In the genomic region with DNA sequence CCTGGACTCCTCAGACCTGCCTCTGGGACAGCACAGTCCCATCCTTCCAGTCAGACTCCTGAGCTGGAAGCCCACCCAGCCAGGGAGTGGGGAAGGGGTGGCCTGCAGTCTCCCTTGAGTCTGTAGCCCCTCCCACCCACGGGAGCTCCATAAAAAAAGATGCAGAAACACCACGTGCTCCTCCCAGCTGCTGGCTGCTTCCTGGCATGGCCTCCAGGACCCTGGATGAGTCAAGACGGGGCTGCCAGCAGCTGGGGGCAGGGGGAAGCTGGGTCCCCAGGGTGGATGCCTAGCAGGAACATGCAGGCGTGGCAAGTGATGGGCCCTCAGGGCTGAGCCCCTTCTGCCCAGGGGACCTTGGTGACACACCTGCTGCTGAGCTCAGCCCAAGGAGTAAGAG, we compare ENCODE assay signal across 8 cellular contexts.
DNase-seq lines count a peak whose midpoint lies in the region; TF ChIP-seq lines count a peak whose summit lies in the region.
"Not testable (repeated sequence)": the region's sequence is repeated elsewhere in the genome, so short reads cannot be mapped to it uniquely, and the experiment has no call there.

No MANE protein-coding gene starts in this region.

- H3K14ac ChIP-seq in mesenchymal stem cell (ENCODE audit: low read length in 2 of 2) = not testable (repeated sequence)

- H3K9me3 ChIP-seq in BLaER1 treated with 17β-estradiol and CSF1 and Interleukin-3, amounts not matched to agents 10 nM and 100 nM (replicated peaks in 1 of 11); MG63; SJCRH30 (replicated peaks); mesenchymal stem cell (ENCODE audit: control insufficient read depth, low read length): not testable (repeated sequence)

- H3K27ac ChIP-seq in BLaER1 treated with 17β-estradiol and CSF1 and Interleukin-3, amounts not matched to agents 10 nM and 100 nM = peak overlapping the region in 6 of 11 experiments; percentile 19 to 68 (median 46); a peak in 7 of 22 replicates
- not testable (repeated sequence) for H3K27ac ChIP-seq in SJCRH30; mesenchymal stem cell (ENCODE audit: low read length, poor library complexity, severe bottlenecking)

- not testable (repeated sequence) for H3K27me3 Mint-ChIP-seq in type B pancreatic cell

- H3K27ac Mint-ChIP-seq in type B pancreatic cell = not testable (repeated sequence)

- H2BK5ac ChIP-seq in mesenchymal stem cell (ENCODE audit: low read depth, low read length, poor library complexity, severe bottlenecking) = not testable (repeated sequence)

- not testable (repeated sequence) for H3K27me3 ChIP-seq in BLaER1 treated with 17β-estradiol and CSF1 and Interleukin-3, amounts not matched to agents 10 nM and 100 nM; MG63; SJCRH30; mesenchymal stem cell (ENCODE audit: control insufficient read depth in 1 of 2, insufficient read depth in 1 of 2, low read length in 2 of 2)

- peak overlapping the region in 1 of 11 experiments; percentile 14; a peak in 2 of 22 replicates for H3K9ac ChIP-seq in BLaER1 treated with 17β-estradiol and CSF1 and Interleukin-3, amounts not matched to agents 10 nM and 100 nM
- H3K9ac ChIP-seq in mesenchymal stem cell (ENCODE audit: low read length) = not testable (repeated sequence)

- not testable (repeated sequence) for H3K4me3 ChIP-seq in BLaER1 treated with 17β-estradiol and CSF1 and Interleukin-3, amounts not matched to agents 10 nM and 100 nM; MG63; SJCRH30; fibroblast of the aortic adventitia (ENCODE audit: low read depth, low read length); mesenchymal stem cell (ENCODE audit: insufficient read depth in 1 of 2, low read depth in 1 of 2, low read length in 2 of 2)

- H3K4ac ChIP-seq in mesenchymal stem cell (ENCODE audit: low read depth in 1 of 2, low read length in 2 of 2) = not testable (repeated sequence)

- peak overlapping the region in 10 of 11 experiments; percentile 29 to 71 (median 62); a peak in 18 of 22 replicates for H3K4me2 ChIP-seq in BLaER1 treated with 17β-estradiol and CSF1 and Interleukin-3, amounts not matched to agents 10 nM and 100 nM
- H3K4me2 ChIP-seq in mesenchymal stem cell (ENCODE audit: low read length, poor library complexity, severe bottlenecking) = not testable (repeated sequence)

- DNase-seq in H4 (ENCODE audit: low spot score) (peak; percentile 29), MG63 (peak; percentile 87), SJCRH30 (peak; percentile 45), dermis blood vessel endothelial cell (peak; percentile 55), fibroblast of the aortic adventitia (ENCODE audit: low read depth) (peak; percentile 8), mesenchymal stem cell (peak; percentile 37), type B pancreatic cell (ENCODE audit: extremely low spot score, unreplicated experiment) (peak; percentile 47)

- H4K8ac ChIP-seq in mesenchymal stem cell (ENCODE audit: low read length) = not testable (repeated sequence)

- not testable (repeated sequence) for H2BK120ac ChIP-seq in mesenchymal stem cell (ENCODE audit: low read depth, low read length)

- peaks cover 11% of the 10 kb centered on the region for H3K4me1 Mint-ChIP-seq in type B pancreatic cell (ENCODE audit: unreplicated experiment)

- not testable (repeated sequence) for H2AK5ac ChIP-seq in mesenchymal stem cell (ENCODE audit: low read length, severe bottlenecking)

- not testable (repeated sequence) for H3K23ac ChIP-seq in mesenchymal stem cell (ENCODE audit: low read length in 2 of 2)

- not testable (repeated sequence) for H2BK15ac ChIP-seq in mesenchymal stem cell (ENCODE audit: low read depth, poor library complexity, severe bottlenecking)

- not testable (repeated sequence) for H3K36me3 ChIP-seq in BLaER1 treated with 17β-estradiol and CSF1 and Interleukin-3, amounts not matched to agents 10 nM and 100 nM; MG63; SJCRH30; mesenchymal stem cell (ENCODE audit: control insufficient read depth in 1 of 2, insufficient read depth in 2 of 2, low read depth in 1 of 2, low read length in 2 of 2)

- 31% methylated on average over 4 of the region's 4 CpGs for WGBS in mesenchymal stem cell

- H4K91ac ChIP-seq in mesenchymal stem cell (ENCODE audit: low read length) = not testable (repeated sequence)

- not testable (repeated sequence) for H3K18ac ChIP-seq in mesenchymal stem cell (ENCODE audit: low read depth in 1 of 2, low read length in 2 of 2)

- H3K79me1 ChIP-seq in mesenchymal stem cell (replicated peaks; ENCODE audit: low read length, poor library complexity, severe bottlenecking) = not testable (repeated sequence)

- H3K4me3 Mint-ChIP-seq in type B pancreatic cell = not testable (repeated sequence)

- not testable (repeated sequence) for H3K36me3 Mint-ChIP-seq in type B pancreatic cell

- TF ChIP-seq CTCF in fibroblast of the aortic adventitia (IDR thresholded peaks at IDR 0.05; ENCODE audit: insufficient read depth, low read length); type B pancreatic cell (conservative IDR thresholded peaks at IDR 0.05): not testable (repeated sequence)

- H2BK12ac ChIP-seq in mesenchymal stem cell (ENCODE audit: low read length in 2 of 2) = not testable (repeated sequence)

- H4K20me1 ChIP-seq in BLaER1 treated with 17β-estradiol and CSF1 and Interleukin-3, amounts not matched to agents 10 nM and 100 nM = not testable (repeated sequence)

- H3K9me3 Mint-ChIP-seq in type B pancreatic cell = not testable (repeated sequence)

- peaks cover 8 to 49% (median 39%) of the 10 kb centered on the region in 10 experiments; a peak in 19 of 20 replicates for H3K4me1 ChIP-seq in BLaER1 treated with 17β-estradiol and CSF1 and Interleukin-3, amounts not matched to agents 10 nM and 100 nM
- H3K4me1 ChIP-seq in SJCRH30; mesenchymal stem cell (ENCODE audit: control insufficient read depth, insufficient read depth, low read depth, low read length): not testable (repeated sequence)

- peak overlapping the region; percentile 64 for H2AFZ ChIP-seq in mesenchymal stem cell (ENCODE audit: low read depth, low read length)

Comparison
In these comparisons a context has a peak if more than half of its experiments do, and no peak if none do; other contexts are left out.
1. DNase-seq: peak in every context shown above with its lines; median percentile 87 in MG63; 55 in dermis blood vessel endothelial cell; 47 in type B pancreatic cell; 45 in SJCRH30; 37 in mesenchymal stem cell; 29 in H4; 8 in fibroblast of the aortic adventitia.